ENCODE assay signal across 10 cellular contexts in the genomic region with DNA sequence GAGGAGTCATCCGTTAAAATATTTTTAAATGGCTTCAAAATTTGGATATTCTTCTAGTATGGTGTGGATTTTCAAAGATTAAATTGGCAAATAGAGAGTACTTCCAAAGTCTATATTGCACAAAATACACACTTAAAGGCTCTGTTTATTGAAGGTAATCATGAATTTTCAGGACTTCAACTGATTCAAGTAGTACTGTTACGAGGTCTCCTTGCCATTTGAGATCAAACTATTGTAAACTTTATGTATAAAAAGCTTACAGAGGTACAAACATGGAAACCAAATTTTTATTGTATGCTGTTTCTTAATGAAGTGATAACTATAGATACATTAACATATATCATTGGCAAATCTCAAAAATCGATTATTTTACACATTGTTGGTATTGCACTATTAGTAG. TPM values are rescaled to one million over a fixed set of nuclear protein-coding genes. Genes with fewer than 3 reads are reported as not detected.
DNase-seq lines count a peak whose midpoint lies in the region; ATAC-seq and TF ChIP-seq lines count a peak whose summit lies in the region.
"Had no signal": no experiment of that assay in that cellular context is flagged by ENCODE, and none has a peak within 500 bp of the region (broad histone marks: within the 10 kb centered on the region; RNA-seq: fewer than 3 reads in every experiment).

No MANE protein-coding gene starts in this region.

- 63% methylated on average over 3 of the region's 3 CpGs for WGBS in SK-N-SH (ENCODE audit: low lambda C conversion rate)
- WGBS in gastroesophageal sphincter (ENCODE audit: low coverage in 1 of 2), 2 donors: 46 to 56% methylated on average over 3 of the region's 3 CpGs

- H3K27me3 Mint-ChIP-seq in activated CD4-positive, alpha-beta memory T cell treated with anti-CD3 and anti-CD28 coated beads, Interleukin-2, amount 10 ng/mL, durations not matched to agents 7 days and 5 days: peaks cover 8% of the 10 kb centered on the region

- H3K4me2 ChIP-seq in SK-N-SH: peak overlapping the region; percentile 86

- H3K4me1 ChIP-seq in SK-N-SH (ENCODE audit: control insufficient read depth in 1 of 2, insufficient read depth in 2 of 2, low read depth in 1 of 2, low read length in 1 of 2) (peaks cover 9 to 10% of the 10 kb centered on the region in 2 experiments; a peak in 3 of 4 replicates), gastroesophageal sphincter (peaks cover 0 to 62% (median 0%) of the 10 kb centered on the region in 3 donors)

- CTCF ChIA-PET in SK-N-SH (lab: Yijun Ruan, JAX): no interaction called here
- CTCF ChIA-PET in activated CD4-positive, alpha-beta memory T cell treated with anti-CD3 and anti-CD28 coated beads, Interleukin-2, amount 10 ng/mL, durations not matched to agents 7 days and 5 days (lab: Charles Lee): no interaction called here

- TF ChIP-seq CTCF in SK-N-SH (IDR thresholded peaks at IDR 0.05): no peak
- TF ChIP-seq CTCF in gastroesophageal sphincter (IDR thresholded peaks at IDR 0.05): no peak

- H3K4me3 Mint-ChIP-seq in activated CD4-positive, alpha-beta memory T cell treated with anti-CD3 and anti-CD28 coated beads, Interleukin-2, amount 10 ng/mL, durations not matched to agents 7 days and 5 days: peak overlapping the region; percentile 94
- H3K4me3 Mint-ChIP-seq in stimulated activated effector memory CD8-positive, alpha-beta T cell treated with anti-CD3 and anti-CD28 coated beads, Interleukin-12 subunit alpha, Interleukin-12 subunit beta, amount 100 ng/mL, for 72 hours: peak overlapping the region; percentile 82

- peaks cover 27% of the 10 kb centered on the region for H3K36me3 Mint-ChIP-seq in activated CD4-positive, alpha-beta memory T cell treated with anti-CD3 and anti-CD28 coated beads, Interleukin-2, amount 10 ng/mL, durations not matched to agents 7 days and 5 days (ENCODE audit: low read depth)
- peaks cover 37% of the 10 kb centered on the region for H3K36me3 Mint-ChIP-seq in stimulated activated effector memory CD8-positive, alpha-beta T cell treated with anti-CD3 and anti-CD28 coated beads, Interleukin-12 subunit alpha, Interleukin-12 subunit beta, amount 100 ng/mL, for 72 hours

- H3K9me3 ChIP-seq in SK-N-SH: no peaks in the 10 kb centered on the region
- H3K9me3 ChIP-seq in gastroesophageal sphincter: no peaks in the 10 kb centered on the region

- peak overlapping the region; percentile 93 to 96; a peak in 3 of 4 replicates for H3K4me3 ChIP-seq in SK-N-SH (ENCODE audit: low read depth in 2 of 2, low read length in 1 of 2)
- H3K4me3 ChIP-seq in gastroesophageal sphincter: peak overlapping the region; percentile 67 to 92

- peaks cover 76% of the 10 kb centered on the region for H3K79me2 ChIP-seq in SK-N-SH (ENCODE audit: insufficient read depth)

- no peaks in the 10 kb centered on the region for H3K27me3 ChIP-seq in SK-N-SH (ENCODE audit: insufficient read depth)
- H3K27me3 ChIP-seq in gastroesophageal sphincter: no peaks in the 10 kb centered on the region

- peaks cover 42% of the 10 kb centered on the region for H3K4me1 Mint-ChIP-seq in activated CD4-positive, alpha-beta memory T cell treated with anti-CD3 and anti-CD28 coated beads, Interleukin-2, amount 10 ng/mL, durations not matched to agents 7 days and 5 days
- peaks cover 38% of the 10 kb centered on the region for H3K4me1 Mint-ChIP-seq in stimulated activated effector memory CD8-positive, alpha-beta T cell treated with anti-CD3 and anti-CD28 coated beads, Interleukin-12 subunit alpha, Interleukin-12 subunit beta, amount 100 ng/mL, for 72 hours

- DNase-seq in SK-N-SH: no peak
- no peak for DNase-seq in activated CD4-positive, alpha-beta memory T cell treated with anti-CD3 and anti-CD28 coated beads, Interleukin-2, amount 10 ng/mL, durations not matched to agents 7 days and 5 days
- DNase-seq in stimulated activated effector memory CD8-positive, alpha-beta T cell treated with anti-CD3 and anti-CD28 coated beads, Interleukin-12 subunit alpha, Interleukin-12 subunit beta, amount 100 ng/mL, for 72 hours (ENCODE audit: low spot score in 2 of 2): no peak
- no peak for DNase-seq in dermis blood vessel endothelial cell
- DNase-seq in DMS 273 treated with DMSO at 0.1 percent for 48 hours (lab: John Stamatoyannopoulos, UW): no peak
- no peak for DNase-seq in amygdala (lab: John Stamatoyannopoulos, UW)
- DNase-seq: cortex of kidney had no signal

- H3K9me2 ChIP-seq in SK-N-SH: no peaks in the 10 kb centered on the region

- TF ChIP-seq POLR2A in gastroesophageal sphincter (IDR thresholded peaks at IDR 0.05): no peak

- peaks cover 30% of the 10 kb centered on the region for H3F3A ChIP-seq in SK-N-SH (replicated peaks; ENCODE audit: insufficient read depth)

- H3K27ac ChIP-seq in SK-N-SH (ENCODE audit: low read depth in 2 of 2, low read length in 1 of 2) (no peak overlapping the region), gastroesophageal sphincter (no peak overlapping the region)
- H3K27ac ChIP-seq: 22Rv1 had no signal

- H3K36me3 ChIP-seq in SK-N-SH (replicated peaks in 1 of 2; ENCODE audit: control insufficient read depth in 1 of 2, insufficient read depth in 2 of 2, low read length in 1 of 2) (peaks cover 6 to 13% of the 10 kb centered on the region in 2 experiments), gastroesophageal sphincter (no peaks in the 10 kb centered on the region)

- peak overlapping the region; percentile 99; the same call in 1 of the 2 replicates for H3K9ac ChIP-seq in SK-N-SH

- ATAC-seq in SK-N-SH treated with all-trans-retinoic acid at 6 μM for 48 hours: no peak
- no peak for ATAC-seq in gastroesophageal sphincter
- ATAC-seq in stimulated activated effector memory CD8-positive, alpha-beta T cell treated with anti-CD3 and anti-CD28 coated beads, Interleukin-12 subunit alpha, Interleukin-12 subunit beta, amount 100 ng/mL, for 72 hours: no peak

- H3K9me3 Mint-ChIP-seq in activated CD4-positive, alpha-beta memory T cell treated with anti-CD3 and anti-CD28 coated beads, Interleukin-2, amount 10 ng/mL, durations not matched to agents 7 days and 5 days: no peaks in the 10 kb centered on the region
- no peaks in the 10 kb centered on the region for H3K9me3 Mint-ChIP-seq in stimulated activated effector memory CD8-positive, alpha-beta T cell treated with anti-CD3 and anti-CD28 coated beads, Interleukin-12 subunit alpha, Interleukin-12 subunit beta, amount 100 ng/mL, for 72 hours

- H3K27ac Mint-ChIP-seq in activated CD4-positive, alpha-beta memory T cell treated with anti-CD3 and anti-CD28 coated beads, Interleukin-2, amount 10 ng/mL, durations not matched to agents 7 days and 5 days: no peak overlapping the region
- H3K27ac Mint-ChIP-seq in stimulated activated effector memory CD8-positive, alpha-beta T cell treated with anti-CD3 and anti-CD28 coated beads, Interleukin-12 subunit alpha, Interleukin-12 subunit beta, amount 100 ng/mL, for 72 hours: no peak overlapping the region

- H4K20me1 ChIP-seq in SK-N-SH (ENCODE audit: insufficient read depth): peaks cover 62% of the 10 kb centered on the region

- H2AFZ ChIP-seq in SK-N-SH (ENCODE audit: low read depth): no peak overlapping the region

- TF ChIP-seq EP300 in SK-N-SH (IDR thresholded peaks at IDR 0.05; ENCODE audit: borderline replicate concordance in 1 of 2, low read depth in 1 of 2, low read length in 1 of 2): no peak
- no peak for TF ChIP-seq EP300 in gastroesophageal sphincter (IDR thresholded peaks at IDR 0.05)

- no peak for TF ChIP-seq RAD21 in SK-N-SH (IDR thresholded peaks at IDR 0.05; ENCODE audit: low read length)

- POLR2A ChIA-PET in SK-N-SH (lab: Yijun Ruan, JAX): no interaction called here
- POLR2A ChIA-PET in activated CD4-positive, alpha-beta memory T cell treated with anti-CD3 and anti-CD28 coated beads, Interleukin-2, amount 10 ng/mL, durations not matched to agents 7 days and 5 days (lab: Charles Lee): interaction anchor here (0.9 to 1.7 kb wide), 3 partner anchors 57 to 366 kb away, joined by 3 to 5 read pairs (median 4); a partner anchor contains a TSS

TF ChIP-seq in SK-N-SH, 30 proteins besides CTCF, POLR2A, EP300 and RAD21 (continues in another document):
- TF ChIP-seq SMC3 (IDR thresholded peaks at IDR 0.05; ENCODE audit: low read depth, low read length): no peak

TF ChIP-seq in SK-N-SH treated with all-trans-retinoic acid at 6 μM for 48 hours, 23 proteins besides CTCF, POLR2A, EP300 and RAD21 (continues in another document):
- no peak for TF ChIP-seq ZC3H10 (CRISPR knock-in tag; IDR thresholded peaks at IDR 0.05)
- TF ChIP-seq, protein P1, sequence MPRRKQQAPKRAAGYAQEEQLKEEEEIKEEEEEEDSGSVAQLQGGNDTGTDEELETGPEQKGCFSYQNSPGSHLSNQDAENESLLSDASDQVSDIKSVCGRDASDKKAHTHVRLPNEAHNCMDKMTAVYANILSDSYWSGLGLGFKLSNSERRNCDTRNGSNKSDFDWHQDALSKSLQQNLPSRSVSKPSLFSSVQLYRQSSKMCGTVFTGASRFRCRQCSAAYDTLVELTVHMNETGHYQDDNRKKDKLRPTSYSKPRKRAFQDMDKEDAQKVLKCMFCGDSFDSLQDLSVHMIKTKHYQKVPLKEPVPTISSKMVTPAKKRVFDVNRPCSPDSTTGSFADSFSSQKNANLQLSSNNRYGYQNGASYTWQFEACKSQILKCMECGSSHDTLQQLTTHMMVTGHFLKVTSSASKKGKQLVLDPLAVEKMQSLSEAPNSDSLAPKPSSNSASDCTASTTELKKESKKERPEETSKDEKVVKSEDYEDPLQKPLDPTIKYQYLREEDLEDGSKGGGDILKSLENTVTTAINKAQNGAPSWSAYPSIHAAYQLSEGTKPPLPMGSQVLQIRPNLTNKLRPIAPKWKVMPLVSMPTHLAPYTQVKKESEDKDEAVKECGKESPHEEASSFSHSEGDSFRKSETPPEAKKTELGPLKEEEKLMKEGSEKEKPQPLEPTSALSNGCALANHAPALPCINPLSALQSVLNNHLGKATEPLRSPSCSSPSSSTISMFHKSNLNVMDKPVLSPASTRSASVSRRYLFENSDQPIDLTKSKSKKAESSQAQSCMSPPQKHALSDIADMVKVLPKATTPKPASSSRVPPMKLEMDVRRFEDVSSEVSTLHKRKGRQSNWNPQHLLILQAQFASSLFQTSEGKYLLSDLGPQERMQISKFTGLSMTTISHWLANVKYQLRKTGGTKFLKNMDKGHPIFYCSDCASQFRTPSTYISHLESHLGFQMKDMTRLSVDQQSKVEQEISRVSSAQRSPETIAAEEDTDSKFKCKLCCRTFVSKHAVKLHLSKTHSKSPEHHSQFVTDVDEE (CRISPR knock-in tag; IDR thresholded peaks at IDR 0.05): no peak
- TF ChIP-seq ARNTL (CRISPR knock-in tag; IDR thresholded peaks at IDR 0.05; ENCODE audit: borderline replicate concordance, low read depth): no peak
- no peak for TF ChIP-seq OSR1 (CRISPR knock-in tag; IDR thresholded peaks at IDR 0.05)
- no peak for TF ChIP-seq TOX (CRISPR knock-in tag; IDR thresholded peaks at IDR 0.05; ENCODE audit: borderline replicate concordance)
- no peak for TF ChIP-seq ZNF8 (CRISPR knock-in tag; IDR thresholded peaks at IDR 0.05)
- TF ChIP-seq SNAI2 (CRISPR knock-in tag; IDR thresholded peaks at IDR 0.05): no peak

RNA-seq across cellular contexts. Expression of a gene that starts 2.5 kb away (rescaled TPM):
- 10.3 and 14.0 TPM in 2 replicates for polyA plus RNA-seq in SK-N-SH (2012; rRNA removed)
- 16.0 and 18.2 TPM in 2 replicates for polyA plus RNA-seq in SK-N-SH (2012; cell fraction: cytosol; rRNA removed)
- polyA plus RNA-seq in SK-N-SH (2012; cell fraction: nucleus; rRNA removed): 8.0 and 21.9 TPM in 2 replicates
- 10 to 100 TPM; 55.9 to 56.3 TPM for total RNA-seq in activated CD4-positive, alpha-beta memory T cell treated with anti-CD3 and anti-CD28 coated beads, Interleukin-2, amount 10 ng/mL, durations not matched to agents 7 days and 5 days
- total RNA-seq in gastroesophageal sphincter (10 to 100 TPM; 54.4 to 71.6 (median 62.7) TPM), dermis blood vessel endothelial cell (63.0 and 71.6 TPM in 2 replicates)
